Comparison of ENCODE assay signal across 16 cellular contexts in the genomic region with DNA sequence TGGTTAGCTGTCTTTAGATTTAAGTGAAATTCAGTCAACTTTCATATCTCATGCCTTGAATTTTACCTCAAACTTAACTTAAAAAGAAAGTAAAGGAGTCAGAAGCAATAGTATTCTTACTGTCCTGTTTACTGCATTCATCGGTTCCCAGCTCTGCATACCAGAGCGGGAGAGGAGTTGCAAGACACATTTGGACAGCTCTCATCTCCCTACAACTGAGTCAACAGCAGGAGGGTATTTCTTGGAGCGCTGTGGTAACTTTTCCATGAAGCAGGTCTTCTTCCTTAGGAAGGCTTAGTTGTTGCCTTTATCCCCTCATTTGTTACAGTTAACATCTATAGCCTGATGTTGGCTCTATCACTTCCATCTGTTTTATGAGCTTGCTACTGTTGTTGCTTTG.
A peak's percentile ranks its signal among the peaks of the same experiment; 100 is the strongest.
DNase-seq lines count a peak whose midpoint lies in the region; TF ChIP-seq lines count a peak whose summit lies in the region.
"Had no signal": no experiment of that assay in that cellular context is flagged by ENCODE, and none has a peak within 500 bp of the region (broad histone marks: within the 10 kb centered on the region; RNA-seq: fewer than 3 reads in every experiment).

No MANE protein-coding gene starts in this region.

- H3K36me3 ChIP-seq in cardiac muscle cell (no peaks in the 10 kb centered on the region), left ventricle myocardium inferior (no peaks in the 10 kb centered on the region), mesendoderm (ENCODE audit: control insufficient read depth, insufficient read depth, low read length) (no peaks in the 10 kb centered on the region), breast epithelium (no peaks in the 10 kb centered on the region)

- DNase-seq in cardiac muscle cell (ENCODE audit: low read depth in 1 of 2, low spot score in 1 of 2) (no peak), left ventricle myocardium inferior (no peak), amniotic epithelial cell (ENCODE audit: low read depth) (peak; percentile 11), mesendoderm (peak; percentile 3), OCI-M1 (lab: John Stamatoyannopoulos, UW) (no peak), breast epithelium (ENCODE audit: low spot score in 2 of 2) (no peak), SHP77 (lab: John Stamatoyannopoulos, UW) (no peak), NCI-H2081 treated with DMSO at 0.1 percent for 48 hours (lab: John Stamatoyannopoulos, UW) (no peak)
- DNase-seq: 8988T; Calu3; CD8-positive, alpha-beta T cell; DND-41; GDM1; HFFc6 had no signal

- WGBS in mesendoderm (ENCODE audit: extremely low coverage, insufficient coverage, low lambda C conversion rate), result no CpG with 5 or more reads among the region's 3 CpGs

- no peaks in the 10 kb centered on the region for H3K27me3 ChIP-seq in cardiac muscle cell
- H3K27me3 ChIP-seq in left ventricle myocardium inferior (ENCODE audit: low read depth), result no peaks in the 10 kb centered on the region
- H3K27me3 ChIP-seq in mesendoderm (ENCODE audit: insufficient read depth, low read length, poor library complexity), result no peaks in the 10 kb centered on the region
- H3K27me3 ChIP-seq in breast epithelium, result no peaks in the 10 kb centered on the region
- H3K27me3 ChIP-seq: BLaER1 had no signal

- TF ChIP-seq CTCF in cardiac muscle cell (IDR thresholded peaks at IDR 0.05; ENCODE audit: low read depth, low read length), result no peak
- TF ChIP-seq CTCF in left ventricle myocardium inferior (IDR thresholded peaks at IDR 0.05; ENCODE audit: borderline replicate concordance), result no peak
- TF ChIP-seq CTCF in breast epithelium (IDR thresholded peaks at IDR 0.05), result no peak

- H3K4me3 ChIP-seq in cardiac muscle cell (no peak overlapping the region), left ventricle myocardium inferior (no peak overlapping the region), mesendoderm (ENCODE audit: low read length) (no peak overlapping the region), breast epithelium (no peak overlapping the region)
- H3K4me3 ChIP-seq: BLaER1, GM23338 had no signal

- H3K9me3 ChIP-seq in cardiac muscle cell (ENCODE audit: low read depth) (no peaks in the 10 kb centered on the region), left ventricle myocardium inferior (replicated peaks) (peaks cover 6% of the 10 kb centered on the region), breast epithelium (peaks cover 0 to 10% of the 10 kb centered on the region in 2 donors)

- H3K4me1 ChIP-seq in cardiac muscle cell (ENCODE audit: low read depth) (no peaks in the 10 kb centered on the region), left ventricle myocardium inferior (peaks cover 5% of the 10 kb centered on the region), mesendoderm (ENCODE audit: control insufficient read depth, low read depth, low read length) (no peaks in the 10 kb centered on the region), breast epithelium (no peaks in the 10 kb centered on the region)

- no peak overlapping the region for H3K23ac ChIP-seq in mesendoderm (ENCODE audit: low read length)

- H3K27ac ChIP-seq in cardiac muscle cell, result peak overlapping the region; percentile 63
- H3K27ac ChIP-seq in left ventricle myocardium inferior (replicated peaks), result no peak overlapping the region
- H3K27ac ChIP-seq in mesendoderm (ENCODE audit: low read depth, low read length), result no peak overlapping the region
- H3K27ac ChIP-seq in breast epithelium, result no peak overlapping the region
- H3K27ac ChIP-seq: BLaER1 had no signal

- no peaks in the 10 kb centered on the region for H3K79me2 ChIP-seq in mesendoderm (ENCODE audit: control insufficient read depth, insufficient read depth, low read length)

- H3K79me1 ChIP-seq in mesendoderm (ENCODE audit: low read length), result no peaks in the 10 kb centered on the region

- H2BK15ac ChIP-seq in mesendoderm (replicated peaks; ENCODE audit: low read depth), result no peak overlapping the region

- H4K8ac ChIP-seq in mesendoderm (ENCODE audit: low read depth, low read length), result no peak overlapping the region

- no peak for TF ChIP-seq POLR2A in breast epithelium (IDR thresholded peaks at IDR 0.05)

- H4K5ac ChIP-seq in mesendoderm (ENCODE audit: low read length), result no peak overlapping the region

- intact Hi-C loops in left ventricle myocardium inferior (cut with micrococcal nuclease), result no loop called here
- intact Hi-C loops in breast epithelium (cut with DNase I; ENCODE audit: low total_unique reads), result no loop called here

- H3K4ac ChIP-seq in mesendoderm (ENCODE audit: low read depth, low read length), result no peak overlapping the region

- H3K4me2 ChIP-seq in mesendoderm (ENCODE audit: low read length), result no peak overlapping the region
- H3K4me2 ChIP-seq: BLaER1, GM23338 had no signal

- no peak overlapping the region for H3K56ac ChIP-seq in mesendoderm (ENCODE audit: low read length)

- H3K18ac ChIP-seq in mesendoderm (ENCODE audit: low read length), result no peak overlapping the region

- no peak overlapping the region for H3K9ac ChIP-seq in mesendoderm (ENCODE audit: low read length)
- H3K9ac ChIP-seq: BLaER1 had no signal

- H2BK120ac ChIP-seq in mesendoderm (ENCODE audit: low read depth, low read length), result no peak overlapping the region

- no peak overlapping the region for H2BK5ac ChIP-seq in mesendoderm (ENCODE audit: low read length)

- no peak overlapping the region for H2AK5ac ChIP-seq in mesendoderm (ENCODE audit: low read length)

Comparison
In these comparisons a context has a peak if more than half of its experiments do, and no peak if none do; other contexts are left out.
1. DNase-seq: peak in amniotic epithelial cell (single experiment) and mesendoderm (single experiment); none in cardiac muscle cell (0 of 2), left ventricle myocardium inferior (single experiment), OCI-M1 (single experiment), breast epithelium (0 of 2), SHP77 (0 of 2) and NCI-H2081 treated with DMSO at 0.1 percent for 48 hours (single experiment).